Comparison of ENCODE assay signal across 15 cellular contexts in genomic region chr2:28293416-28293815, GRCh38.
"Had no signal": no experiment of that assay in that cellular context is flagged by ENCODE, and none has a peak within 500 bp of the region (broad histone marks: within the 10 kb centered on the region; RNA-seq: fewer than 3 reads in every experiment).

No MANE protein-coding gene starts in this region.

- H3K27me3 ChIP-seq: ascending aorta, sigmoid colon, thyroid gland, uterus had no signal

- H3K4me3 ChIP-seq: ascending aorta, mucosa of descending colon, prostate gland, sigmoid colon, thyroid gland, uterus had no signal

- DNase-seq: activated CD4-positive, CD25-positive, alpha-beta regulatory T cell; activated effector memory CD4-positive, alpha-beta T cell treated with Interleukin-2 at 50 U/mL for 16 hours; activated T-cell treated with anti-CD3 and anti-CD28 coated beads, Interleukin-2, amount 50 U/mL, for 1 hour; glutamatergic neuron; left colon; mucosa of descending colon; naive thymus-derived CD8-positive, alpha-beta T cell; sigmoid colon; stimulated activated CD4-positive, alpha-beta T cell treated with anti-CD3 and anti-CD28 coated beads, Interleukin-2, amount 100 ng/mL, for 48 hours; thyroid gland; uterus had no signal

- H3K27ac Mint-ChIP-seq: naive thymus-derived CD8-positive, alpha-beta T cell; T-helper 1 cell treated with Interleukin-12 subunit alpha and Interleukin-12 subunit beta and Interleukin-4 antibody, amounts not matched to agents 30 μg/mL and 1 μg/mL, for 36 hours had no signal

- ATAC-seq: left colon; mucosa of descending colon; naive thymus-derived CD8-positive, alpha-beta T cell had no signal

- H3K4me1 Mint-ChIP-seq: naive thymus-derived CD8-positive, alpha-beta T cell had no signal

- H3K4me3 Mint-ChIP-seq: activated naive CD8-positive, alpha-beta T cell; naive thymus-derived CD8-positive, alpha-beta T cell; T-helper 1 cell treated with Interleukin-12 subunit alpha and Interleukin-12 subunit beta and Interleukin-4 antibody, amounts not matched to agents 30 μg/mL and 1 μg/mL, for 36 hours had no signal

- H3K9me3 Mint-ChIP-seq: naive thymus-derived CD8-positive, alpha-beta T cell; T-helper 1 cell treated with Interleukin-12 subunit alpha and Interleukin-12 subunit beta and Interleukin-4 antibody, amounts not matched to agents 30 μg/mL and 1 μg/mL, for 36 hours had no signal

- H3K4me1 ChIP-seq: ascending aorta, prostate gland, sigmoid colon, thyroid gland, uterus had no signal

- H3K9me3 ChIP-seq: ascending aorta, mucosa of descending colon, prostate gland, sigmoid colon, thyroid gland, uterus had no signal

- H3K27ac ChIP-seq: ascending aorta, prostate gland, sigmoid colon, thyroid gland, uterus had no signal

- H3K36me3 ChIP-seq: prostate gland, sigmoid colon, uterus had no signal

- H3K27me3 Mint-ChIP-seq: activated naive CD8-positive, alpha-beta T cell; naive thymus-derived CD8-positive, alpha-beta T cell had no signal
